8 cellular contexts compared by ENCODE assay signal in the genomic region with DNA sequence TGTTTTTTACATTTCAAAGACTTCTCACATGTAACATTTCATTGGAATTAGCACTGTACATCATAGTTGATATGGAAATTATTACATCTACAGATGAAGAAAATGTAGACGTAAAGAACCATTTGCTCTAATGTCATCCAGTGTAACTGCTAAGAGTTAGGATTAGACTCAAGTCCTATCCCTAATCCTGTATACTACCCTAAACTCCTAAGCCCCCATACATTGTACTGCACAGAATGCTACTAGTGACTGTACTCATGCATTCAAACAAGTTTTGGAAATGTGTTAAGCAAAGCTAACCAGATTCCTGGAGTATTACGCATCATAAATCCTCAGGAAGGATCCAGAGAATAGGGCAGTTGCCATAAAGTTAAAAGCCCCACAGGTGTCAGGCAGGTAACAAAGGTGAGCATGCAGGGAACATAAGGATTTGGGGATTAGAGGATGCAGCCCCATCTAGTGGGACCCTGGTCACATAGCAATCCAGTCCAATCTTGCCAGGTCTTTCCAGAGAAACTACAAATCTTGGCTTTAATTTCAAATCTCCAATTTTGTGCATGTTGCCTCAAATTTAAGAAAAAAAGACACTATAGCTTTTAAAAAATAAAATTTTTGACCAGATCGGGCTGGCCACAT. TPM values are rescaled to one million over a fixed set of nuclear protein-coding genes. Genes with fewer than 3 reads are reported as not detected.
DNase-seq lines count a peak whose midpoint lies in the region; ATAC-seq and TF ChIP-seq lines count a peak whose summit lies in the region.

No MANE protein-coding gene starts in this region.

- H3K27ac Mint-ChIP-seq in activated naive CD8-positive, alpha-beta T cell treated with anti-CD3 and anti-CD28 coated beads for 36 hours = peak overlapping the region; percentile 56
- peak overlapping the region; percentile 90 to 91 for H3K27ac Mint-ChIP-seq in natural killer cell

- TF ChIP-seq CTCF in natural killer cell (IDR thresholded peaks at IDR 0.05) = no peak

- H3K4me1 ChIP-seq in Karpas-422 (ENCODE audit: low read length) = no peaks in the 10 kb centered on the region

- no peaks in the 10 kb centered on the region for H3K27me3 Mint-ChIP-seq in activated naive CD8-positive, alpha-beta T cell treated with anti-CD3 and anti-CD28 coated beads for 36 hours
- no peaks in the 10 kb centered on the region for H3K27me3 Mint-ChIP-seq in natural killer cell (ENCODE audit: low read depth in 2 of 2)

- no peak overlapping the region for H3K4me3 ChIP-seq in Karpas-422 (ENCODE audit: low read length)

- no peak overlapping the region for H2AFZ ChIP-seq in Karpas-422 (ENCODE audit: low read length)

- no peaks in the 10 kb centered on the region for H3K36me3 ChIP-seq in Karpas-422 (ENCODE audit: insufficient read depth, low read length)

- H3K4me3 Mint-ChIP-seq in activated naive CD8-positive, alpha-beta T cell treated with anti-CD3 and anti-CD28 coated beads for 36 hours = no peak overlapping the region
- no peak overlapping the region for H3K4me3 Mint-ChIP-seq in natural killer cell

- no peak overlapping the region for H3K27ac ChIP-seq in Karpas-422 (ENCODE audit: low read length)

- ATAC-seq in natural killer cell = no peak

- H3K36me3 Mint-ChIP-seq in activated naive CD8-positive, alpha-beta T cell treated with anti-CD3 and anti-CD28 coated beads for 36 hours = peaks cover 17% of the 10 kb centered on the region
- no peaks in the 10 kb centered on the region for H3K36me3 Mint-ChIP-seq in natural killer cell

- intact Hi-C loops in natural killer cell (cut with micrococcal nuclease) = loop anchor here (5.0 kb wide), 2 partner anchors 225 to 1260 kb away; no protein-coding TSS in a partner anchor

- no peaks in the 10 kb centered on the region for H3K9me2 ChIP-seq in Karpas-422 (replicated peaks; ENCODE audit: insufficient read depth, low read length)

- no peaks in the 10 kb centered on the region for H3K79me2 ChIP-seq in Karpas-422 (ENCODE audit: low read length)

- no peak overlapping the region for H3K9ac ChIP-seq in Karpas-422 (ENCODE audit: low read length)

- peaks cover 4% of the 10 kb centered on the region for H3K9me3 Mint-ChIP-seq in activated naive CD8-positive, alpha-beta T cell treated with anti-CD3 and anti-CD28 coated beads for 36 hours
- H3K9me3 Mint-ChIP-seq in natural killer cell = peaks cover 2 to 3% of the 10 kb centered on the region in 2 donors

- H3K27me3 ChIP-seq in Karpas-422 (ENCODE audit: low read length) = no peaks in the 10 kb centered on the region

- no peak overlapping the region for H3K4me2 ChIP-seq in Karpas-422 (ENCODE audit: low read depth, low read length, poor library complexity, severe bottlenecking)

- H3K9me3 ChIP-seq in Karpas-422 (ENCODE audit: low read length) = no peaks in the 10 kb centered on the region

- peaks cover 71% of the 10 kb centered on the region for H3K4me1 Mint-ChIP-seq in activated naive CD8-positive, alpha-beta T cell treated with anti-CD3 and anti-CD28 coated beads for 36 hours
- H3K4me1 Mint-ChIP-seq in natural killer cell = peaks cover 78 to 89% of the 10 kb centered on the region in 2 donors

- DNase-seq in DMS 273 (lab: John Stamatoyannopoulos, UW; ENCODE audit: unreplicated experiment) (peak; percentile 35), DMS 273 treated with DMSO at 0.1 percent for 48 hours (lab: John Stamatoyannopoulos, UW) (no peak), Karpas-422 (peak; percentile 48), natural killer cell (no peak), CD1c-positive myeloid dendritic cell (ENCODE audit: extremely low spot score) (no peak), HUDEP-2 (lab: John Stamatoyannopoulos, UW; ENCODE audit: unreplicated experiment in 76 of 76) (no peak)
- DNase-seq in activated naive CD8-positive, alpha-beta T cell treated with anti-CD3 and anti-CD28 coated beads for 36 hours = no peak
- DNase-seq in stimulated activated CD4-positive, alpha-beta T cell treated with anti-CD3 and anti-CD28 coated beads, Interleukin-2, amount 100 ng/mL, for 48 hours = no peak

- H4K20me1 ChIP-seq in Karpas-422 (ENCODE audit: insufficient read depth, low read depth, low read length) = no peaks in the 10 kb centered on the region

RNA-seq across cellular contexts. Expression of a gene that starts 32.0 kb away (rescaled TPM):
- not detected in 2 replicates for total RNA-seq in Karpas-422 (2014; rRNA removed; shearing (Covaris generic); ENCODE audit: low replicate concordance)
- total RNA-seq in activated naive CD8-positive, alpha-beta T cell treated with anti-CD3 and anti-CD28 coated beads for 36 hours = under 1 TPM; 0.22 to 0.89 TPM
- 10 to 100 TPM in 2 of 3 donors, 1 to 10 TPM in 1; 7.2 to 14.6 (median 10.9) TPM for total RNA-seq in natural killer cell

Comparison
In these comparisons a context has a peak if more than half of its experiments do, and no peak if none do; other contexts are left out.
1. DNase-seq: peak in DMS 273 (single experiment) and Karpas-422 (single experiment); none in DMS 273 treated with DMSO at 0.1 percent for 48 hours (single experiment), activated naive CD8-positive, alpha-beta T cell treated with anti-CD3 and anti-CD28 coated beads for 36 hours (single experiment), natural killer cell (single experiment), CD1c-positive myeloid dendritic cell (single experiment), stimulated activated CD4-positive, alpha-beta T cell treated with anti-CD3 and anti-CD28 coated beads, Interleukin-2, amount 100 ng/mL, for 48 hours (0 of 2) and HUDEP-2 (0 of 76).